ENCODE assay signal across 1 cellular context in the genomic region with DNA sequence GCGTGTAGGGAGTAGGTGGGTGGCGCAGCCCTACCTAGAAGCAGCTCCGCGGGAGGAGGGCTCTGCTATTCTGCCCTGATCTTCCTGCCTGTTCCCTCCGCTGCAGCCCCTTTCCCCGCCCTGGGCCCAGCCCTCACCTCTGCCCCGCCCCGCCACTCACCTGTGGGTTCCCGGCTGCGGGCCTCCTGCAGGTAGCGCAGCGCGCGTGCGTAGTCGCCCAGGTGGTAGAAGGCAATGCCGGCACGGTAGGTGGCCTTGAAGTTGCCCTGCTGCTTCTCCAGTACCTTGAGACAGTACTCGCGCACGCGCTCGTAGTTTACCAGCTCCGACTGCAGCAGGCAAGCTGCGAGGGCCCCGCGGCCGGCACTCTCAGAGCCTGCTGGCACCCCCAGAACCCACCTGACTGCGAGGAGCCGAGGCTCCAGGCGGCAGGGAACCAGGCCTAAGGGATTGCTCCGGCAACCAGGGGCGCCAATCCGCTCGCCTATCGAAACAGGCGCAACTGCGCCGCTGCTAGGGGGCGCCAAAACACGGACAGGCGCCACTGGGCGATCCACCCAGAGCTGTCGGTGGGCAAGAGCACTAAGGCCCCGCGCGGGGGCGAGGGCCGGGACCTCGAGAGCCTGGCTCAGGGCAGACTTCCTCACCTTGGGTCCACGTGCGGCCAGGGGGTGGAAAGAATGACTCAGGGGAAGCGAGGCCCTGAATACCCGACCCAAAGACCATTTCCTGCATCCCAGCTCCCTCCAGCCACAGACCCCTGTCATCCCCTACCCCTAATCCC.
A peak's percentile ranks its signal among the peaks of the same experiment; 100 is the strongest.
TF ChIP-seq lines count a peak whose summit lies in the region.

No MANE protein-coding gene starts in this region.

TF ChIP-seq in K562, 482 proteins besides CTCF, POLR2A, EP300 and RAD21 (continued from another document and continues in another):
- peak; percentile 20; the same call in 1 of the 2 replicates for TF ChIP-seq CXXC5 (CRISPR knock-in tag; IDR thresholded peaks at IDR 0.05)
- peak; percentile 74 for TF ChIP-seq FIP1L1 (IDR thresholded peaks at IDR 0.05; ENCODE audit: low read depth, low read length, poor library complexity, severe bottlenecking)
- no peak for TF ChIP-seq ZNF830 (CRISPR knock-in tag; IDR thresholded peaks at IDR 0.05)
- no peak for TF ChIP-seq ZNF263 (CRISPR knock-in tag; IDR thresholded peaks at IDR 0.05; ENCODE audit: borderline replicate concordance)
- peak; percentile 67; the same call in 1 of the 2 replicates for TF ChIP-seq MBD1 (CRISPR knock-in tag; IDR thresholded peaks at IDR 0.05)
- TF ChIP-seq CTBP1 (IDR thresholded peaks at IDR 0.05; ENCODE audit: borderline replicate concordance), result peak; percentile 34; the same call in 1 of the 2 replicates
- no peak for TF ChIP-seq PHF8 (IDR thresholded peaks at IDR 0.05; ENCODE audit: borderline replicate concordance, low read length)
- TF ChIP-seq ARNT (IDR thresholded peaks at IDR 0.05), result no peak
- TF ChIP-seq PRPF4 (IDR thresholded peaks at IDR 0.05; ENCODE audit: insufficient read depth, low read depth, low read length, poor library complexity, severe bottlenecking), result no peak
- no peak for TF ChIP-seq HDAC3 (IDR thresholded peaks at IDR 0.05; ENCODE audit: borderline replicate concordance, partially characterized antibody)
- TF ChIP-seq ZNF445 (CRISPR knock-in tag; IDR thresholded peaks at IDR 0.05; ENCODE audit: low read depth), result no peak
- TF ChIP-seq FOSL1 (tag; conservative IDR thresholded peaks at IDR 0.05), result 0 out of 2 replicates have a peak, but pooled peaks have one; percentile 17
- peak; percentile 36; the same call in 1 of the 2 replicates for TF ChIP-seq NFIC (IDR thresholded peaks at IDR 0.05)
- TF ChIP-seq, protein P1, sequence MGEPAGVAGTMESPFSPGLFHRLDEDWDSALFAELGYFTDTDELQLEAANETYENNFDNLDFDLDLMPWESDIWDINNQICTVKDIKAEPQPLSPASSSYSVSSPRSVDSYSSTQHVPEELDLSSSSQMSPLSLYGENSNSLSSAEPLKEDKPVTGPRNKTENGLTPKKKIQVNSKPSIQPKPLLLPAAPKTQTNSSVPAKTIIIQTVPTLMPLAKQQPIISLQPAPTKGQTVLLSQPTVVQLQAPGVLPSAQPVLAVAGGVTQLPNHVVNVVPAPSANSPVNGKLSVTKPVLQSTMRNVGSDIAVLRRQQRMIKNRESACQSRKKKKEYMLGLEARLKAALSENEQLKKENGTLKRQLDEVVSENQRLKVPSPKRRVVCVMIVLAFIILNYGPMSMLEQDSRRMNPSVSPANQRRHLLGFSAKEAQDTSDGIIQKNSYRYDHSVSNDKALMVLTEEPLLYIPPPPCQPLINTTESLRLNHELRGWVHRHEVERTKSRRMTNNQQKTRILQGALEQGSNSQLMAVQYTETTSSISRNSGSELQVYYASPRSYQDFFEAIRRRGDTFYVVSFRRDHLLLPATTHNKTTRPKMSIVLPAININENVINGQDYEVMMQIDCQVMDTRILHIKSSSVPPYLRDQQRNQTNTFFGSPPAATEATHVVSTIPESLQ (CRISPR knock-in tag; IDR thresholded peaks at IDR 0.05), result no peak
- no peak for TF ChIP-seq RBM39 (optimal IDR thresholded peaks at IDR 0.05; ENCODE audit: low read depth, low read length)
- TF ChIP-seq FOXK1 (CRISPR knock-in tag; IDR thresholded peaks at IDR 0.05; ENCODE audit: borderline replicate concordance), result no peak
- TF ChIP-seq, protein P2, sequence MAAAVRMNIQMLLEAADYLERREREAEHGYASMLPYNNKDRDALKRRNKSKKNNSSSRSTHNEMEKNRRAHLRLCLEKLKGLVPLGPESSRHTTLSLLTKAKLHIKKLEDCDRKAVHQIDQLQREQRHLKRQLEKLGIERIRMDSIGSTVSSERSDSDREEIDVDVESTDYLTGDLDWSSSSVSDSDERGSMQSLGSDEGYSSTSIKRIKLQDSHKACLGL (CRISPR knock-in tag; IDR thresholded peaks at IDR 0.05; ENCODE audit: borderline replicate concordance, poor library complexity, severe bottlenecking), result no peak
- no peak for TF ChIP-seq HNRNPUL1 (IDR thresholded peaks at IDR 0.05; ENCODE audit: low read length)
- TF ChIP-seq, protein P3, sequence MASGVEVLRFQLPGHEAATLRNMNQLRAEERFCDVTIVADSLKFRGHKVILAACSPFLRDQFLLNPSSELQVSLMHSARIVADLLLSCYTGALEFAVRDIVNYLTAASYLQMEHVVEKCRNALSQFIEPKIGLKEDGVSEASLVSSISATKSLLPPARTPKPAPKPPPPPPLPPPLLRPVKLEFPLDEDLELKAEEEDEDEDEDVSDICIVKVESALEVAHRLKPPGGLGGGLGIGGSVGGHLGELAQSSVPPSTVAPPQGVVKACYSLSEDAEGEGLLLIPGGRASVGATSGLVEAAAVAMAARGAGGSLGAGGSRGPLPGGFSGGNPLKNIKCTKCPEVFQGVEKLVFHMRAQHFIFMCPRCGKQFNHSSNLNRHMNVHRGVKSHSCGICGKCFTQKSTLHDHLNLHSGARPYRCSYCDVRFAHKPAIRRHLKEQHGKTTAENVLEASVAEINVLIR (CRISPR knock-in tag; IDR thresholded peaks at IDR 0.05), result no peak
- TF ChIP-seq KHSRP (IDR thresholded peaks at IDR 0.05), result no peak
- TF ChIP-seq KAT8 (IDR thresholded peaks at IDR 0.05; ENCODE audit: low read depth), result no peak
- TF ChIP-seq FOXO4 (CRISPR knock-in tag; IDR thresholded peaks at IDR 0.05), result no peak
- no peak for TF ChIP-seq BCL6 (CRISPR knock-in tag; IDR thresholded peaks at IDR 0.05)
- TF ChIP-seq SMAD1 (IDR thresholded peaks at IDR 0.05; ENCODE audit: low read depth, low read length, partially characterized antibody), result no peak
- TF ChIP-seq HOXB6 (CRISPR knock-in tag; IDR thresholded peaks at IDR 0.05; ENCODE audit: borderline replicate concordance), result no peak
- TF ChIP-seq CBX2 (IDR thresholded peaks at IDR 0.05; ENCODE audit: insufficient read depth, low read length, poor library complexity, severe bottlenecking), result no peak
- TF ChIP-seq CUX1 (CRISPR knock-in tag; IDR thresholded peaks at IDR 0.05), result no peak
- TF ChIP-seq ZNF77 (CRISPR knock-in tag; IDR thresholded peaks at IDR 0.05), result no peak
- peak; percentile 59; the same call in 1 of the 2 replicates for TF ChIP-seq TFAP4 (CRISPR knock-in tag; IDR thresholded peaks at IDR 0.05; ENCODE audit: borderline replicate concordance)
- TF ChIP-seq CLOCK (CRISPR knock-in tag; IDR thresholded peaks at IDR 0.05; ENCODE audit: borderline replicate concordance), result no peak
- TF ChIP-seq, protein P4, sequence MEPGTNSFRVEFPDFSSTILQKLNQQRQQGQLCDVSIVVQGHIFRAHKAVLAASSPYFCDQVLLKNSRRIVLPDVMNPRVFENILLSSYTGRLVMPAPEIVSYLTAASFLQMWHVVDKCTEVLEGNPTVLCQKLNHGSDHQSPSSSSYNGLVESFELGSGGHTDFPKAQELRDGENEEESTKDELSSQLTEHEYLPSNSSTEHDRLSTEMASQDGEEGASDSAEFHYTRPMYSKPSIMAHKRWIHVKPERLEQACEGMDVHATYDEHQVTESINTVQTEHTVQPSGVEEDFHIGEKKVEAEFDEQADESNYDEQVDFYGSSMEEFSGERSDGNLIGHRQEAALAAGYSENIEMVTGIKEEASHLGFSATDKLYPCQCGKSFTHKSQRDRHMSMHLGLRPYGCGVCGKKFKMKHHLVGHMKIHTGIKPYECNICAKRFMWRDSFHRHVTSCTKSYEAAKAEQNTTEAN (CRISPR knock-in tag; IDR thresholded peaks at IDR 0.05), result no peak
- peak; percentile 28; the same call in 1 of the 2 replicates for TF ChIP-seq SMAD4 (CRISPR knock-in tag; conservative IDR thresholded peaks at IDR 0.05)
- TF ChIP-seq TAF7 (tag; IDR thresholded peaks at IDR 0.05), result no peak
- TF ChIP-seq KLF1 (tag; IDR thresholded peaks at IDR 0.05), result no peak
- no peak for TF ChIP-seq TBP (optimal IDR thresholded peaks at IDR 0.05; ENCODE audit: low read depth, low read length)
- TF ChIP-seq, protein P5, sequence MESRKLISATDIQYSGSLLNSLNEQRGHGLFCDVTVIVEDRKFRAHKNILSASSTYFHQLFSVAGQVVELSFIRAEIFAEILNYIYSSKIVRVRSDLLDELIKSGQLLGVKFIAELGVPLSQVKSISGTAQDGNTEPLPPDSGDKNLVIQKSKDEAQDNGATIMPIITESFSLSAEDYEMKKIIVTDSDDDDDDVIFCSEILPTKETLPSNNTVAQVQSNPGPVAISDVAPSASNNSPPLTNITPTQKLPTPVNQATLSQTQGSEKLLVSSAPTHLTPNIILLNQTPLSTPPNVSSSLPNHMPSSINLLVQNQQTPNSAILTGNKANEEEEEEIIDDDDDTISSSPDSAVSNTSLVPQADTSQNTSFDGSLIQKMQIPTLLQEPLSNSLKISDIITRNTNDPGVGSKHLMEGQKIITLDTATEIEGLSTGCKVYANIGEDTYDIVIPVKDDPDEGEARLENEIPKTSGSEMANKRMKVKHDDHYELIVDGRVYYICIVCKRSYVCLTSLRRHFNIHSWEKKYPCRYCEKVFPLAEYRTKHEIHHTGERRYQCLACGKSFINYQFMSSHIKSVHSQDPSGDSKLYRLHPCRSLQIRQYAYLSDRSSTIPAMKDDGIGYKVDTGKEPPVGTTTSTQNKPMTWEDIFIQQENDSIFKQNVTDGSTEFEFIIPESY (CRISPR knock-in tag; IDR thresholded peaks at IDR 0.05), result peak; percentile 78
- no peak for TF ChIP-seq ZNF12 (CRISPR knock-in tag; IDR thresholded peaks at IDR 0.05)
- no peak for TF ChIP-seq TEAD2 (tag; IDR thresholded peaks at IDR 0.05)
